15 cellular contexts compared by ENCODE assay signal in the genomic region with DNA sequence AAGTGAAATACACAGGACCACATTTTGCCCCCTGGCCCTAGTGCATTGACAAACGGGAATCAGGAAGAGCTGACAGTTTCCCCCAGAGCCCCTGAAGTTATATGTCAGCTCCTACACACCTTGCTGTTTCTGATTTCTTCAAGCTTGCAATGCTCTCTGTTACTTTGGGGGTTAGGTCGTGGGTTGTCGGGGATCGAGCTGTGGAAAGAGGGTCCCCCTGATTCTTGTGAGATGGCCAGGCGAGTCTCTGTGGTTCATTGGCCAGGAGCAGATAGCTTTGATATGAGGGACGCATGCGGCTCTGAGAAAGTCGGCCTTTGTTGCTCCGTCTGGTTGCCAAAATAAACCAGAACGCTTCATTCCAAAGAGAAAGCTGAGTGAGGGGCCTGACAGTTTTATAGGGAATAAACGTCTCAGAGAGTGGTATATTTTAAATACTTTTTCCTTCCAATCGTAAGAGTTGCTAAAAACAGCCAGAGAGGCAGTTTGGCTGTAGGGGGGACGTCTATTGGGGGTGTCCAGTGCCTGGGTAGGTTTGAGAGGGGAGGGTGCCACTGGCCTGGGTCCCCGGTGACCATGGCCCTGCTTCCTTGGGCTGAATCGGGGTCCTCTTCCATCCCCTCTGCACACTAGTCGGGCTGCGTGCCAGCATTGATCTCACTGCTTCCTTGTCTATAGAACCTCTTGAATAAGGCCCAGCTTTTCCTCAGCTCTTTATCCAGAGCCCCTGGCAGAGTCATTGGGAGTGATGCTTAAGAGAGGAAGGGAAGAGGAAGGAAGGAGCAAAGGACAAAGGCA. TPM values are rescaled to one million over a fixed set of nuclear protein-coding genes. Genes with fewer than 3 reads are reported as not detected.
DNase-seq lines count a peak whose midpoint lies in the region; ATAC-seq, FAIRE-seq and TF ChIP-seq lines count a peak whose summit lies in the region.
"Had no signal": no experiment of that assay in that cellular context is flagged by ENCODE, and none has a peak within 500 bp of the region (broad histone marks: within the 10 kb centered on the region; RNA-seq: fewer than 3 reads in every experiment).

No MANE protein-coding gene starts in this region.

- 67 to 73% methylated on average over 17 of the region's 17 CpGs for WGBS in esophagus, 2 donors
- 77% methylated on average over 17 of the region's 17 CpGs for WGBS in smooth muscle cell (ENCODE audit: low lambda C conversion rate)

- peak overlapping the region; percentile 98 for H3K27ac Mint-ChIP-seq in activated T-cell treated with anti-CD3 and anti-CD28 coated beads, Interleukin-2, amount 50 U/mL, for 24 hours
- peak overlapping the region; percentile 92 for H3K27ac Mint-ChIP-seq in activated CD4-positive, alpha-beta memory T cell treated with anti-CD3 and anti-CD28 coated beads for 36 hours

- H3K27ac ChIP-seq in esophagus (ENCODE audit: low read depth in 2 of 2, low read length in 1 of 2) (peak overlapping the region; percentile 2 to 26), smooth muscle cell (ENCODE audit: low read depth) (peak overlapping the region; percentile 67)
- H3K27ac ChIP-seq: epithelial cell of prostate, pancreas had no signal

- H3K4me1 ChIP-seq in esophagus (ENCODE audit: control insufficient read depth in 2 of 2, insufficient read depth in 2 of 2, low read length in 1 of 2), result peaks cover 2 to 4% of the 10 kb centered on the region in 2 donors
- peaks cover 24% of the 10 kb centered on the region for H3K4me1 ChIP-seq in smooth muscle cell (ENCODE audit: low read depth)
- H3K4me1 ChIP-seq: pancreas had no signal

- H3K36me3 ChIP-seq in esophagus (ENCODE audit: control insufficient read depth in 2 of 2, insufficient read depth in 2 of 2, low read length in 1 of 2), result peaks cover 4 to 9% of the 10 kb centered on the region in 2 donors
- peaks cover 27% of the 10 kb centered on the region for H3K36me3 ChIP-seq in smooth muscle cell (ENCODE audit: low read depth)

- H3K36me3 Mint-ChIP-seq in activated T-cell treated with anti-CD3 and anti-CD28 coated beads, Interleukin-2, amount 50 U/mL, for 24 hours (ENCODE audit: low read depth), result peaks cover 99% of the 10 kb centered on the region
- H3K36me3 Mint-ChIP-seq in activated CD4-positive, alpha-beta memory T cell treated with anti-CD3 and anti-CD28 coated beads for 36 hours, result peaks cover 91% of the 10 kb centered on the region

- no peak for TF ChIP-seq CTCF in smooth muscle cell (IDR thresholded peaks at IDR 0.05; ENCODE audit: borderline replicate concordance, insufficient read depth, poor library complexity, severe bottlenecking)

- intact Hi-C loops in activated CD4-positive, alpha-beta memory T cell treated with anti-CD3 and anti-CD28 coated beads for 36 hours (cut with micrococcal nuclease), result loop anchor here (2.0 kb wide), 1 partner anchor 28 kb away; a partner anchor contains a TSS

- H3K9ac ChIP-seq in smooth muscle cell (ENCODE audit: low read depth), result no peak overlapping the region

- H2AFZ ChIP-seq in smooth muscle cell (ENCODE audit: low read depth), result no peak overlapping the region

- H3K4me1 Mint-ChIP-seq in activated T-cell treated with anti-CD3 and anti-CD28 coated beads, Interleukin-2, amount 50 U/mL, for 24 hours (ENCODE audit: low read depth), result peaks cover 91% of the 10 kb centered on the region
- H3K4me1 Mint-ChIP-seq in activated CD4-positive, alpha-beta memory T cell treated with anti-CD3 and anti-CD28 coated beads for 36 hours (ENCODE audit: low read depth), result peaks cover 87% of the 10 kb centered on the region

- H3K4me3 Mint-ChIP-seq in activated T-cell treated with anti-CD3 and anti-CD28 coated beads, Interleukin-2, amount 50 U/mL, for 24 hours, result peak overlapping the region; percentile 11
- H3K4me3 Mint-ChIP-seq in activated CD4-positive, alpha-beta memory T cell treated with anti-CD3 and anti-CD28 coated beads for 36 hours, result peak overlapping the region; percentile 59

- no peak for ATAC-seq in GM19463 (IDR thresholded peaks at IDR 0.05; ENCODE audit: unreplicated experiment)
- ATAC-seq: pancreas had no signal

- H3K9me3 ChIP-seq in esophagus (ENCODE audit: control insufficient read depth in 2 of 2, insufficient read depth in 1 of 2, low read depth in 1 of 2, low read length in 1 of 2) (no peaks in the 10 kb centered on the region), smooth muscle cell (replicated peaks; ENCODE audit: low read depth) (no peaks in the 10 kb centered on the region)
- H3K9me3 ChIP-seq: pancreas had no signal

- no peaks in the 10 kb centered on the region for H3K9me3 Mint-ChIP-seq in activated T-cell treated with anti-CD3 and anti-CD28 coated beads, Interleukin-2, amount 50 U/mL, for 24 hours
- H3K9me3 Mint-ChIP-seq in activated CD4-positive, alpha-beta memory T cell treated with anti-CD3 and anti-CD28 coated beads for 36 hours, result no peaks in the 10 kb centered on the region

- no peak for FAIRE-seq in urothelium cell line (lab: Jason Lieb, UNC)
- FAIRE-seq: bronchial epithelial cell, pancreas had no signal

- H3K4me2 ChIP-seq in smooth muscle cell, result peak overlapping the region; percentile 16

- CTCF ChIA-PET in activated CD4-positive, alpha-beta memory T cell treated with anti-CD3 and anti-CD28 coated beads for 36 hours (lab: Charles Lee), result interaction anchor here (0.7 to 1.4 kb wide), 3 partner anchors 10 to 407 kb away, joined by 3 to 8 read pairs (median 4); no protein-coding TSS in a partner anchor

- peaks cover 100% of the 10 kb centered on the region for H4K20me1 ChIP-seq in smooth muscle cell (ENCODE audit: low read depth)

- peak; percentile 32 for DNase-seq in activated T-cell treated with anti-CD3 and anti-CD28 coated beads, Interleukin-2, amount 50 U/mL, for 24 hours
- DNase-seq in activated T-cell treated with anti-CD3 and anti-CD28 coated beads, Interleukin-2, amount 50 U/mL, for 1 hour, result no peak
- no peak for DNase-seq in activated CD4-positive, alpha-beta memory T cell treated with anti-CD3 and anti-CD28 coated beads for 36 hours
- DNase-seq in smooth muscle cell (lab: John Stamatoyannopoulos, UW; ENCODE audit: unreplicated experiment) (no peak), urothelium cell line (ENCODE audit: low spot score) (no peak), NK-92 (lab: John Stamatoyannopoulos, UW; ENCODE audit: unreplicated experiment) (no peak)
- DNase-seq: NCI-H524 treated with DMSO at 0.1 percent for 48 hours; pancreas; stimulated activated CD4-positive, alpha-beta T cell treated with anti-CD3 and anti-CD28 coated beads, Interleukin-15, amount 100 ng/mL, for 24 hours had no signal

- peaks cover 69% of the 10 kb centered on the region for H3K79me2 ChIP-seq in smooth muscle cell (ENCODE audit: low read depth)

- H3K27me3 ChIP-seq in esophagus (ENCODE audit: control insufficient read depth in 1 of 2, insufficient read depth in 2 of 2, low read length in 2 of 2) (no peaks in the 10 kb centered on the region), smooth muscle cell (ENCODE audit: low read depth) (no peaks in the 10 kb centered on the region)
- H3K27me3 ChIP-seq: pancreas had no signal

- POLR2A ChIA-PET in activated CD4-positive, alpha-beta memory T cell treated with anti-CD3 and anti-CD28 coated beads for 36 hours (lab: Charles Lee), result interaction anchor here (0.7 to 1.3 kb wide), 4 partner anchors 14 to 405 kb away, joined by 3 to 4 read pairs (median 4); no protein-coding TSS in a partner anchor

- H3K27me3 Mint-ChIP-seq in activated T-cell treated with anti-CD3 and anti-CD28 coated beads, Interleukin-2, amount 50 U/mL, for 24 hours, result no peaks in the 10 kb centered on the region
- H3K27me3 Mint-ChIP-seq in activated CD4-positive, alpha-beta memory T cell treated with anti-CD3 and anti-CD28 coated beads for 36 hours, result no peaks in the 10 kb centered on the region

- H3F3A ChIP-seq in smooth muscle cell (ENCODE audit: low read depth), result peaks cover 29% of the 10 kb centered on the region

- no peak overlapping the region for H3K4me3 ChIP-seq in esophagus (ENCODE audit: low read depth in 1 of 2, low read length in 2 of 2)
- H3K4me3 ChIP-seq in smooth muscle cell, result no peak overlapping the region
- H3K4me3 ChIP-seq: lung, pancreas had no signal

RNA-seq across cellular contexts. Expression of a gene that starts 18.9 kb away (rescaled TPM):
- total RNA-seq in activated CD4-positive, alpha-beta memory T cell treated with anti-CD3 and anti-CD28 coated beads for 36 hours, result 100 to 1,000 TPM; 255 to 261 TPM
- polyA plus RNA-seq in esophagus (1 to 10 TPM; 5.7 to 6.1 TPM), smooth muscle cell (280 and 356 TPM in 2 replicates)
- total RNA-seq in smooth muscle cell, result 462 and 556 TPM in 2 replicates
- total RNA-seq: RPMI7951 had no signal

RNA-seq across cellular contexts. Expression of a gene that starts 28.5 kb away (rescaled TPM):
- 10 to 100 TPM; 12.0 to 13.6 TPM for total RNA-seq in activated CD4-positive, alpha-beta memory T cell treated with anti-CD3 and anti-CD28 coated beads for 36 hours
- polyA plus RNA-seq in esophagus (1 to 10 TPM; 2.4 to 5.3 TPM), smooth muscle cell (26.1 and 36.0 TPM in 2 replicates)
- total RNA-seq in smooth muscle cell, result 21.0 and 21.6 TPM in 2 replicates
